13 cellular contexts compared by ENCODE assay signal in genomic region chr17:52410781-52411180, GRCh38.
"Had no signal": no experiment of that assay in that cellular context is flagged by ENCODE, and none has a peak within 500 bp of the region (broad histone marks: within the 10 kb centered on the region; RNA-seq: fewer than 3 reads in every experiment).

No MANE protein-coding gene starts in this region.

- ATAC-seq: naive thymus-derived CD4-positive, alpha-beta T cell had no signal

- H3K27me3 ChIP-seq: neutrophil, right atrium auricular region, thyroid gland, uterus had no signal

- H3K27ac ChIP-seq: neutrophil, right atrium auricular region, thyroid gland, uterus had no signal

- H3K4me1 ChIP-seq: right atrium auricular region, thyroid gland, uterus had no signal

- DNase-seq: activated CD4-positive, alpha-beta T cell treated with anti-CD3 and anti-CD28 coated beads, Interleukin-2, amount 50 U/mL, for 1 hour; activated T-cell treated with anti-CD3 and anti-CD28 coated beads, Interleukin-2, amount 50 U/mL, for 1 hour; cerebellar nuclear complex; erythroblast; hippocampal formation; naive thymus-derived CD4-positive, alpha-beta T cell; posterior cingulate gyrus; small intestine; thyroid gland; uterus had no signal

- H3K4me3 ChIP-seq: lung, right atrium auricular region, thyroid gland, uterus had no signal

- H3K36me3 ChIP-seq: neutrophil, right atrium auricular region, thyroid gland, uterus had no signal

- H3K9me3 ChIP-seq: neutrophil, right atrium auricular region, thyroid gland, uterus had no signal
